1 cellular context compared by ENCODE assay signal in genomic region chr14:103100281-103101121, GRCh38.
TF ChIP-seq lines count a peak whose summit lies in the region.

No MANE protein-coding gene starts in this region.

TF ChIP-seq in HepG2, 621 proteins besides CTCF, POLR2A, EP300 and RAD21 (continued from another document and continues in another):
- TF ChIP-seq HMG20B (CRISPR knock-in tag; conservative IDR thresholded peaks at IDR 0.05) (peak; percentile 93), MAZ (IDR thresholded peaks at IDR 0.05; ENCODE audit: borderline replicate concordance, low read depth, low read length) (no peak; the same call in 1 of the 2 replicates), MAZ (CRISPR knock-in tag; IDR thresholded peaks at IDR 0.05; ENCODE audit: low read depth) (peak; percentile 80; the same call in 1 of the 2 replicates), KDM5B (CRISPR knock-in tag; IDR thresholded peaks at IDR 0.05; ENCODE audit: borderline replicate concordance) (no peak; the same call in 1 of the 2 replicates), ZNF18 (CRISPR knock-in tag; IDR thresholded peaks at IDR 0.05; ENCODE audit: insufficient replicate concordance) (peak; percentile 52), MNT (IDR thresholded peaks at IDR 0.05) (peak; percentile 83), PHF21A (CRISPR knock-in tag; IDR thresholded peaks at IDR 0.05) (peak; percentile 99), HOXD1 (CRISPR knock-in tag; IDR thresholded peaks at IDR 0.05) (peak; percentile 92; the same call in 1 of the 2 replicates), ZNF407 (CRISPR knock-in tag; IDR thresholded peaks at IDR 0.05; ENCODE audit: not compliant biosample characterization) (no peak), ZNF850 (CRISPR knock-in tag; conservative IDR thresholded peaks at IDR 0.05) (no peak), ISX (CRISPR knock-in tag; conservative IDR thresholded peaks at IDR 0.05) (no peak; the same call in 1 of the 2 replicates), NR2F1 (CRISPR knock-in tag; IDR thresholded peaks at IDR 0.05) (peak; percentile 86 to 95), TAF15 (IDR thresholded peaks at IDR 0.05; ENCODE audit: low read depth, low read length, poor library complexity, severe bottlenecking) (no peak), SIN3B (IDR thresholded peaks at IDR 0.05; ENCODE audit: low read length) (no peak), KMT2A (CRISPR knock-in tag; IDR thresholded peaks at IDR 0.05) (peak; percentile 52), ETV5 (CRISPR knock-in tag; IDR thresholded peaks at IDR 0.05; ENCODE audit: borderline replicate concordance) (peak; percentile 96), GLI4 (CRISPR knock-in tag; IDR thresholded peaks at IDR 0.05; ENCODE audit: borderline replicate concordance) (no peak), ZFP41 (CRISPR knock-in tag; IDR thresholded peaks at IDR 0.05; ENCODE audit: borderline replicate concordance) (no peak), NBN (conservative IDR thresholded peaks at IDR 0.05) (no peak), ZNF83 (CRISPR knock-in tag; IDR thresholded peaks at IDR 0.05; ENCODE audit: borderline replicate concordance) (0 out of 2 replicates have a peak, but pooled peaks have one; percentile 45), ZNF30 (CRISPR knock-in tag; IDR thresholded peaks at IDR 0.05) (no peak; the same call in 1 of the 2 replicates), TBL1XR1 (IDR thresholded peaks at IDR 0.05; ENCODE audit: borderline replicate concordance, low read length, partially characterized antibody) (no peak), KLF16 (CRISPR knock-in tag; IDR thresholded peaks at IDR 0.05) (peak in 1 of 2 experiments; percentile 83; a peak in 2 of 4 replicates), ZNF337 (CRISPR knock-in tag; IDR thresholded peaks at IDR 0.05; ENCODE audit: borderline replicate concordance, low read depth) (no peak), RNF2 (conservative IDR thresholded peaks at IDR 0.05; ENCODE audit: low read depth) (no peak), TCF7L2 (IDR thresholded peaks at IDR 0.05; ENCODE audit: low read depth, low read length) (no peak), ATF7 (IDR thresholded peaks at IDR 0.05) (peak; percentile 69; the same call in 1 of the 2 replicates), ATF7 (CRISPR knock-in tag; IDR thresholded peaks at IDR 0.05) (peak; percentile 81), FOSL1 (CRISPR knock-in tag; IDR thresholded peaks at IDR 0.05; ENCODE audit: borderline replicate concordance) (peak; percentile 43; the same call in 1 of the 2 replicates), ZBED4 (CRISPR knock-in tag; IDR thresholded peaks at IDR 0.05; ENCODE audit: borderline replicate concordance) (peak; percentile 76; the same call in 1 of the 2 replicates), ZIK1 (CRISPR knock-in tag; IDR thresholded peaks at IDR 0.05; ENCODE audit: borderline replicate concordance, low read depth) (no peak), GATA4 (IDR thresholded peaks at IDR 0.05; ENCODE audit: borderline replicate concordance, low read depth) (no peak; the same call in 1 of the 2 replicates), HOMEZ (CRISPR knock-in tag; IDR thresholded peaks at IDR 0.05; ENCODE audit: low read depth) (peak; percentile 39), ZNF704 (CRISPR knock-in tag; IDR thresholded peaks at IDR 0.05; ENCODE audit: borderline replicate concordance) (0 out of 2 replicates have a peak, but pooled peaks have one; percentile 58), SUZ12 (IDR thresholded peaks at IDR 0.05; ENCODE audit: low read depth, low read length) (no peak), MYNN (CRISPR knock-in tag; IDR thresholded peaks at IDR 0.05; ENCODE audit: low read depth) (no peak), ELK4 (CRISPR knock-in tag; IDR thresholded peaks at IDR 0.05; ENCODE audit: borderline replicate concordance) (no peak), NCOA2 (CRISPR knock-in tag; IDR thresholded peaks at IDR 0.05) (peak; percentile 91), KLF15 (CRISPR knock-in tag; IDR thresholded peaks at IDR 0.05; ENCODE audit: borderline replicate concordance) (0 out of 2 replicates have a peak, but pooled peaks have one; percentile 63), DPF2 (CRISPR knock-in tag; IDR thresholded peaks at IDR 0.05; ENCODE audit: borderline replicate concordance, low read depth) (peak; percentile 75), ZFP90 (CRISPR knock-in tag; IDR thresholded peaks at IDR 0.05; ENCODE audit: borderline replicate concordance) (peak; percentile 84), ZNF180 (CRISPR knock-in tag; IDR thresholded peaks at IDR 0.05; ENCODE audit: borderline replicate concordance, low read depth) (no peak)
